Comparison of ENCODE assay signal across 2 cellular contexts in genomic region chr6:111884068-111884467, GRCh38.
TF ChIP-seq lines count a peak whose summit lies in the region.

No MANE protein-coding gene starts in this region.

TF ChIP-seq in GM23338, 12 proteins besides CTCF, POLR2A, EP300 and RAD21:
- no peak for TF ChIP-seq ZNF331 (CRISPR knock-in tag; IDR thresholded peaks at IDR 0.05; ENCODE audit: low read depth)
- TF ChIP-seq STAT1 (IDR thresholded peaks at IDR 0.05; ENCODE audit: unreplicated experiment), result no peak
- TF ChIP-seq NANOG (IDR thresholded peaks at IDR 0.05; ENCODE audit: borderline replicate concordance), result no peak
- TF ChIP-seq EZH2 (IDR thresholded peaks at IDR 0.05; ENCODE audit: low read depth, unreplicated experiment), result no peak
- TF ChIP-seq, protein P1, sequence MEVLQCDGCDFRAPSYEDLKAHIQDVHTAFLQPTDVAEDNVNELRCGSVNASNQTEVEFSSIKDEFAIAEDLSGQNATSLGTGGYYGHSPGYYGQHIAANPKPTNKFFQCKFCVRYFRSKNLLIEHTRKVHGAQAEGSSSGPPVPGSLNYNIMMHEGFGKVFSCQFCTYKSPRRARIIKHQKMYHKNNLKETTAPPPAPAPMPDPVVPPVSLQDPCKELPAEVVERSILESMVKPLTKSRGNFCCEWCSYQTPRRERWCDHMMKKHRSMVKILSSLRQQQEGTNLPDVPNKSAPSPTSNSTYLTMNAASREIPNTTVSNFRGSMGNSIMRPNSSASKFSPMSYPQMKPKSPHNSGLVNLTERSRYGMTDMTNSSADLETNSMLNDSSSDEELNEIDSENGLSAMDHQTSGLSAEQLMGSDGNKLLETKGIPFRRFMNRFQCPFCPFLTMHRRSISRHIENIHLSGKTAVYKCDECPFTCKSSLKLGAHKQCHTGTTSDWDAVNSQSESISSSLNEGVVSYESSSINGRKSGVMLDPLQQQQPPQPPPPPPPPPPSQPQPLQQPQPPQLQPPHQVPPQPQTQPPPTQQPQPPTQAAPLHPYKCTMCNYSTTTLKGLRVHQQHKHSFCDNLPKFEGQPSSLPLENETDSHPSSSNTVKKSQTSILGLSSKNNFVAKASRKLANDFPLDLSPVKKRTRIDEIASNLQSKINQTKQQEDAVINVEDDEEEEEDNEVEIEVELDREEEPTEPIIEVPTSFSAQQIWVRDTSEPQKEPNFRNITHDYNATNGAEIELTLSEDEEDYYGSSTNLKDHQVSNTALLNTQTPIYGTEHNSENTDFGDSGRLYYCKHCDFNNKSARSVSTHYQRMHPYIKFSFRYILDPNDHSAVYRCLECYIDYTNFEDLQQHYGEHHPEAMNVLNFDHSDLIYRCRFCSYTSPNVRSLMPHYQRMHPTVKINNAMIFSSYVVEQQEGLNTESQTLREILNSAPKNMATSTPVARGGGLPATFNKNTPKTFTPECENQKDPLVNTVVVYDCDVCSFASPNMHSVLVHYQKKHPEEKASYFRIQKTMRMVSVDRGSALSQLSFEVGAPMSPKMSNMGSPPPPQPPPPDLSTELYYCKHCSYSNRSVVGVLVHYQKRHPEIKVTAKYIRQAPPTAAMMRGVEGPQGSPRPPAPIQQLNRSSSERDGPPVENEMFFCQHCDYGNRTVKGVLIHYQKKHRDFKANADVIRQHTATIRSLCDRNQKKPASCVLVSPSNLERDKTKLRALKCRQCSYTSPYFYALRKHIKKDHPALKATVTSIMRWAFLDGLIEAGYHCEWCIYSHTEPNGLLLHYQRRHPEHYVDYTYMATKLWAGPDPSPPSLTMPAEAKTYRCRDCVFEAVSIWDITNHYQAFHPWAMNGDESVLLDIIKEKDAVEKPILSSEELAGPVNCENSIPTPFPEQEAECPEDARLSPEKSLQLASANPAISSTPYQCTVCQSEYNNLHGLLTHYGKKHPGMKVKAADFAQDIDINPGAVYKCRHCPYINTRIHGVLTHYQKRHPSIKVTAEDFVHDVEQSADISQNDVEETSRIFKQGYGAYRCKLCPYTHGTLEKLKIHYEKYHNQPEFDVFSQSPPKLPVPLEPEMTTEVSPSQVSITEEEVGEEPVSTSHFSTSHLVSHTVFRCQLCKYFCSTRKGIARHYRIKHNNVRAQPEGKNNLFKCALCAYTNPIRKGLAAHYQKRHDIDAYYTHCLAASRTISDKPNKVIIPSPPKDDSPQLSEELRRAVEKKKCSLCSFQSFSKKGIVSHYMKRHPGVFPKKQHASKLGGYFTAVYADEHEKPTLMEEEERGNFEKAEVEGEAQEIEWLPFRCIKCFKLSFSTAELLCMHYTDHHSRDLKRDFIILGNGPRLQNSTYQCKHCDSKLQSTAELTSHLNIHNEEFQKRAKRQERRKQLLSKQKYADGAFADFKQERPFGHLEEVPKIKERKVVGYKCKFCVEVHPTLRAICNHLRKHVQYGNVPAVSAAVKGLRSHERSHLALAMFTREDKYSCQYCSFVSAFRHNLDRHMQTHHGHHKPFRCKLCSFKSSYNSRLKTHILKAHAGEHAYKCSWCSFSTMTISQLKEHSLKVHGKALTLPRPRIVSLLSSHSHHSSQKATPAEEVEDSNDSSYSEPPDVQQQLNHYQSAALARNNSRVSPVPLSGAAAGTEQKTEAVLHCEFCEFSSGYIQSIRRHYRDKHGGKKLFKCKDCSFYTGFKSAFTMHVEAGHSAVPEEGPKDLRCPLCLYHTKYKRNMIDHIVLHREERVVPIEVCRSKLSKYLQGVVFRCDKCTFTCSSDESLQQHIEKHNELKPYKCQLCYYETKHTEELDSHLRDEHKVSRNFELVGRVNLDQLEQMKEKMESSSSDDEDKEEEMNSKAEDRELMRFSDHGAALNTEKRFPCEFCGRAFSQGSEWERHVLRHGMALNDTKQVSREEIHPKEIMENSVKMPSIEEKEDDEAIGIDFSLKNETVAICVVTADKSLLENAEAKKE (CRISPR knock-in tag; IDR thresholded peaks at IDR 0.05), result no peak
- no peak for TF ChIP-seq JUNB (IDR thresholded peaks at IDR 0.05; ENCODE audit: unreplicated experiment)
- TF ChIP-seq ZNF114 (CRISPR knock-in tag; IDR thresholded peaks at IDR 0.05), result no peak
- TF ChIP-seq CREB1 (CRISPR knock-in tag; IDR thresholded peaks at IDR 0.05; ENCODE audit: low read depth), result no peak
- TF ChIP-seq, protein P2, sequence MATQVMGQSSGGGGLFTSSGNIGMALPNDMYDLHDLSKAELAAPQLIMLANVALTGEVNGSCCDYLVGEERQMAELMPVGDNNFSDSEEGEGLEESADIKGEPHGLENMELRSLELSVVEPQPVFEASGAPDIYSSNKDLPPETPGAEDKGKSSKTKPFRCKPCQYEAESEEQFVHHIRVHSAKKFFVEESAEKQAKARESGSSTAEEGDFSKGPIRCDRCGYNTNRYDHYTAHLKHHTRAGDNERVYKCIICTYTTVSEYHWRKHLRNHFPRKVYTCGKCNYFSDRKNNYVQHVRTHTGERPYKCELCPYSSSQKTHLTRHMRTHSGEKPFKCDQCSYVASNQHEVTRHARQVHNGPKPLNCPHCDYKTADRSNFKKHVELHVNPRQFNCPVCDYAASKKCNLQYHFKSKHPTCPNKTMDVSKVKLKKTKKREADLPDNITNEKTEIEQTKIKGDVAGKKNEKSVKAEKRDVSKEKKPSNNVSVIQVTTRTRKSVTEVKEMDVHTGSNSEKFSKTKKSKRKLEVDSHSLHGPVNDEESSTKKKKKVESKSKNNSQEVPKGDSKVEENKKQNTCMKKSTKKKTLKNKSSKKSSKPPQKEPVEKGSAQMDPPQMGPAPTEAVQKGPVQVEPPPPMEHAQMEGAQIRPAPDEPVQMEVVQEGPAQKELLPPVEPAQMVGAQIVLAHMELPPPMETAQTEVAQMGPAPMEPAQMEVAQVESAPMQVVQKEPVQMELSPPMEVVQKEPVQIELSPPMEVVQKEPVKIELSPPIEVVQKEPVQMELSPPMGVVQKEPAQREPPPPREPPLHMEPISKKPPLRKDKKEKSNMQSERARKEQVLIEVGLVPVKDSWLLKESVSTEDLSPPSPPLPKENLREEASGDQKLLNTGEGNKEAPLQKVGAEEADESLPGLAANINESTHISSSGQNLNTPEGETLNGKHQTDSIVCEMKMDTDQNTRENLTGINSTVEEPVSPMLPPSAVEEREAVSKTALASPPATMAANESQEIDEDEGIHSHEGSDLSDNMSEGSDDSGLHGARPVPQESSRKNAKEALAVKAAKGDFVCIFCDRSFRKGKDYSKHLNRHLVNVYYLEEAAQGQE (IDR thresholded peaks at IDR 0.05; ENCODE audit: unreplicated experiment), result no peak

TF ChIP-seq in IMR-90, 13 proteins besides CTCF, POLR2A, EP300 and RAD21 (continued from another document):
- TF ChIP-seq CHD1 (IDR thresholded peaks at IDR 0.05; ENCODE audit: low read depth, low read length) (no peak), MAZ (IDR thresholded peaks at IDR 0.05; ENCODE audit: borderline replicate concordance, low read depth, low read length) (no peak), MXI1 (IDR thresholded peaks at IDR 0.05; ENCODE audit: borderline replicate concordance, low read depth, low read length) (no peak), CEBPB (IDR thresholded peaks at IDR 0.05; ENCODE audit: low read depth, low read length) (no peak)
